ENCODE assay signal across 7 cellular contexts in the genomic region with DNA sequence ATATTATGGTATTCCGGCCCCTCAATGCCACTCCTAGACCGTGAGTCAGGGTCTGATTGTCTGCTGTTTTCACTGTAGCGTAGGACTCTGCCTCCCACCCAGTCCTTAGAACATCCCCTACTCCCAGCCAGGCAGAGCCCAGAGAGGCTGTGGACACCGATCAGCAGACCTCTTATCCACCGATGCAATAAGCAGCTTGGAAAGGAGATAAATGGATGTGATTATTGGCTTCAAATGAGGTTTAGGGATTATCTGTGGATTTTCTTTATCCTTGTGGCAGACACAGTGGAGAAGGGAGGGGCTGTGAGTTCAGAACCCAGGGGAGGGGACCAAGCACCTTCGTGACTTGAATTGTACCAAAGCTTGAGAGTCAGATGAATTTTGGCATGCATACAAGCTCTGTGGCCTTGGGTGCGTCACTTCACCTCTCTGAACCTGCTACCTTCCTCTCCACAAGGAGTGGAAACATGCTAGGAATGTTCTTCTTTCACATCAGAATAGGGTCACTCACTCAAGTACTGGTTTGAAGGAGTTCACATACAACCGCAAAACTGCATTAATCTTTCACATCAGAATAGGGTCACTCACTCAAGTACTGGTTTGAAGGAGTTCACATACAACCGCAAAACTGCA.
"Had no signal": no experiment of that assay in that cellular context is flagged by ENCODE, and none has a peak within 500 bp of the region (broad histone marks: within the 10 kb centered on the region; RNA-seq: fewer than 3 reads in every experiment).

No MANE protein-coding gene starts in this region.

- H3K4me2 ChIP-seq: GM23338 had no signal

- H3K4me3 ChIP-seq: GM23338 had no signal

- H2AFZ ChIP-seq: GM23338 had no signal

- DNase-seq: H9, HCEC 1CT, KBM-7 had no signal

- FAIRE-seq: H1, H54, HepG2 had no signal
